In genomic region chr1:101235696-101236545, GRCh38 we compare ENCODE assay signal across 8 cellular contexts. TPM values are rescaled to one million over a fixed set of nuclear protein-coding genes. Genes with fewer than 3 reads are reported as not detected.
A peak's percentile ranks its signal among the peaks of the same experiment; 100 is the strongest.
DNase-seq lines count a peak whose midpoint lies in the region; ATAC-seq and TF ChIP-seq lines count a peak whose summit lies in the region.

No MANE protein-coding gene starts in this region.

- peak overlapping the region; percentile 98 for H3K4me3 Mint-ChIP-seq in CD4-positive, alpha-beta T cell

- peak; percentile 22 for ATAC-seq in CD4-positive, alpha-beta T cell (ENCODE audit: poor library complexity)
- peak; percentile 62 for ATAC-seq in GM19463 (IDR thresholded peaks at IDR 0.05; ENCODE audit: unreplicated experiment)
- ATAC-seq in HG03565 (IDR thresholded peaks at IDR 0.05; ENCODE audit: unreplicated experiment) = peak; percentile 63

- peak overlapping the region; percentile 97 for H3K27ac ChIP-seq in CD4-positive, alpha-beta T cell (ENCODE audit: low read depth, low read length)
- H3K27ac ChIP-seq in cingulate gyrus (ENCODE audit: low read depth, low read length) = peak overlapping the region; percentile 81

- intact Hi-C loops in CD4-positive, alpha-beta T cell (cut with DNase I, micrococcal nuclease) = loop anchor here (1.0 to 5.0 kb wide), 10 partner anchors 57 to 789 kb away; partner anchors contain the start of gene SLC30A7 (in 1 of the 2)
- intact Hi-C loops in lower leg skin (cut with DNase I; ENCODE audit: low total_unique reads) = no loop called here

- TF ChIP-seq POLR2A in lower leg skin (IDR thresholded peaks at IDR 0.05) = no peak

- CTCF ChIA-PET in CD4-positive, alpha-beta T cell (lab: Charles Lee) = interaction anchor here (0.9 to 3.0 kb wide), 10 partner anchors 50 to 310 kb away, joined by 3 to 23 read pairs (median 6); no protein-coding TSS in a partner anchor

- H3K27ac Mint-ChIP-seq in CD4-positive, alpha-beta T cell = peak overlapping the region; percentile 97

- TF ChIP-seq CTCF in CD4-positive, alpha-beta T cell (IDR thresholded peaks at IDR 0.05) = no peak
- TF ChIP-seq CTCF in lower leg skin (IDR thresholded peaks at IDR 0.05) = no peak

- H3K4me3 ChIP-seq in lower leg skin (ENCODE audit: low read depth, poor library complexity, severe bottlenecking) = peak overlapping the region; percentile 42

- peak; percentile 60 to 74 (median 68) for DNase-seq in CD4-positive, alpha-beta T cell
- peak; percentile 64 for DNase-seq in activated CD4-positive, CD25-positive, alpha-beta regulatory T cell treated with anti-CD3 and anti-CD28 coated beads, Interleukin-2, amount 50 U/mL, for 72 hours
- DNase-seq in lower leg skin (ENCODE audit: low spot score in 2 of 2) (peak; percentile 34 to 90), NCI-H146 treated with DMSO at 0.1 percent for 48 hours (lab: John Stamatoyannopoulos, UW; ENCODE audit: unreplicated experiment) (no peak)
- DNase-seq in stimulated activated CD4-positive, alpha-beta T cell treated with anti-CD3 and anti-CD28 coated beads, TNF-alpha, amount 100 ng/mL, for 4 hours (ENCODE audit: low read depth in 3 of 3) = peak; percentile 42 to 60 (median 45)

- peaks cover 3% of the 10 kb centered on the region for H3K27me3 Mint-ChIP-seq in CD4-positive, alpha-beta T cell

- POLR2A ChIA-PET in CD4-positive, alpha-beta T cell (lab: Charles Lee) = interaction anchor here (0.6 to 7.7 kb wide), 47 partner anchors 8 to 1103 kb away, joined by 3 to 113 read pairs (median 5); partner anchors contain the start of genes DPH5, EXTL2, RTCA and SASS6

- no peaks in the 10 kb centered on the region for H3K9me3 ChIP-seq in CD4-positive, alpha-beta T cell (ENCODE audit: control insufficient read depth, low read length)

- no peaks in the 10 kb centered on the region for H3K9me3 Mint-ChIP-seq in CD4-positive, alpha-beta T cell

- 0% methylated on average over 26 to 41 of the region's 44 CpGs for WGBS in lower leg skin, 2 donors

- H3K4me1 Mint-ChIP-seq in CD4-positive, alpha-beta T cell (ENCODE audit: low read depth) = peaks cover 70% of the 10 kb centered on the region

- H3K27me3 ChIP-seq in CD4-positive, alpha-beta T cell (ENCODE audit: control insufficient read depth, insufficient read depth, low read length) = no peaks in the 10 kb centered on the region

- H3K36me3 Mint-ChIP-seq in CD4-positive, alpha-beta T cell (ENCODE audit: low read depth) = peaks cover 61% of the 10 kb centered on the region

RNA-seq across cellular contexts. Expression of gene S1PR1, which starts 0.9 kb away (rescaled TPM):
- total RNA-seq in CD4-positive, alpha-beta T cell = 100 to 1,000 TPM; 397 to 414 TPM
- total RNA-seq in lower leg skin = 10 to 100 TPM; 19.3 to 62.5 (median 27.7) TPM

Comparison
In these comparisons a context has a peak if more than half of its experiments do, and no peak if none do; other contexts are left out.
1. RNA of gene S1PR1, which starts 0.9 kb away (total RNA-seq): 397 to 414 TPM in CD4-positive, alpha-beta T cell; 19.3 to 62.5 TPM in lower leg skin; every median in the first group is over 4 times any median in the second.
2. Peak in every context shown above with its lines, with median percentiles within 50 percentile points of each other: ATAC-seq.